Comparison of ENCODE assay signal across 13 cellular contexts in the genomic region with DNA sequence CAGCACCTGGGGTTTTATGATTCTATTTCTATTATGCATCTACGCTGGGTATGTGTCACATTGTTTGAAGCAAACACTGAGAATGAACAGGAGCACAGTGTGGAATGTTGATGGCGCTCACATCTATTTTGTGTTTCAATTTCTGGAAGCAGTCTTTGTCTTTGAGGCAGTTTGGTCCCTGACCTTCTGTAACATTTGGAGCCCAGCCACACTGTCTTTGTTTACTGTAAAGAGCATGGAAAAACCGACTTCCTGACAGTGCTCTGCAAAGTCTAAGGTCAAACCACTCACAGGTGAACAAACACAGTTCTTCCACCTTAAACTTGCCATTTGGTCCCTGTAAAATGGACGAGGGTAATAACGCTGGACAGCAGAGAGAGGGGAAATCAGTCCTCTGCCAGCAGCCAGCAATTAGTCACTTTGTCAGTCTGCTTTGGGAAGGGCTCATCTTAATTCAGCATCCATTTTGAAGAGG.
DNase-seq lines count a peak whose midpoint lies in the region; TF ChIP-seq lines count a peak whose summit lies in the region.
"Had no signal": no experiment of that assay in that cellular context is flagged by ENCODE, and none has a peak within 500 bp of the region (broad histone marks: within the 10 kb centered on the region; RNA-seq: fewer than 3 reads in every experiment).

No MANE protein-coding gene starts in this region.

- in situ Hi-C loops in transverse colon (cut with MboI; ENCODE audit: low pct_ligation_motif_present in 1 of 4, low pct_unique_long_range_greater_than_20kb in 1 of 4, low sequenced_read_pairs in 3 of 4), result no loop called here

- WGBS in transverse colon (ENCODE audit: low coverage in 1 of 2), 2 donors, result 27 to 37% methylated on average over 5 of the region's 5 CpGs

- no peaks in the 10 kb centered on the region for H3K9me3 ChIP-seq in transverse colon

- H3K4me1 ChIP-seq in transverse colon, result peaks cover 0 to 6% (median 4%) of the 10 kb centered on the region in 4 donors

- DNase-seq in SIG-M5 treated with dmso at 0.1 percent for 504 hours (lab: John Stamatoyannopoulos, UW; ENCODE audit: unreplicated experiment) (peak; percentile 6), SIG-M5 (lab: John Stamatoyannopoulos, UW) (no peak), SHP77 treated with DMSO at 0.1 percent for 48 hours (lab: John Stamatoyannopoulos, UW) (peak; percentile 99), iris pigment epithelial cell (ENCODE audit: low read depth) (peak; percentile 24), transverse colon (no peak), NCI-H1436 treated with DMSO at 0.1 percent for 48 hours (lab: John Stamatoyannopoulos, UW) (no peak), RWPE1 (ENCODE audit: low spot score) (no peak)
- DNase-seq in stimulated activated CD4-positive, alpha-beta T cell treated with anti-CD3 and anti-CD28 coated beads, Interleukin-2, amount 100 ng/mL, for 48 hours, result no peak
- DNase-seq: activated CD4-positive, alpha-beta T cell treated with anti-CD3 and anti-CD28 coated beads for 4 hours; dorsolateral prefrontal cortex; EL; H7; RPMI8226 had no signal

- TF ChIP-seq POLR2A in transverse colon (IDR thresholded peaks at IDR 0.05), result no peak

- no peaks in the 10 kb centered on the region for H3K36me3 ChIP-seq in transverse colon

- CTCF ChIA-PET in RWPE1 (lab: Yijun Ruan, JAX), result no interaction called here

- no peak for TF ChIP-seq EP300 in transverse colon (IDR thresholded peaks at IDR 0.05; ENCODE audit: low read depth)

- no peak for TF ChIP-seq CTCF in transverse colon (IDR thresholded peaks at IDR 0.05)
- no peak for TF ChIP-seq CTCF in RWPE1 (conservative IDR thresholded peaks at IDR 0.05; ENCODE audit: low read depth)

- H3K4me3 ChIP-seq in transverse colon, result no peak overlapping the region
- H3K4me3 ChIP-seq: dorsolateral prefrontal cortex had no signal

- intact Hi-C loops in transverse colon (cut with DNase I; ENCODE audit: low total_unique reads), result no loop called here

- POLR2A ChIA-PET in RWPE1 (lab: Yijun Ruan, JAX; ENCODE audit: low non-redundant PET), result no interaction called here

- H3K27me3 ChIP-seq in transverse colon, result no peaks in the 10 kb centered on the region
- H3K27me3 ChIP-seq: dorsolateral prefrontal cortex had no signal

- peak overlapping the region in 3 of 4 donors; percentile 5 to 19 (median 5) for H3K27ac ChIP-seq in transverse colon
- no peak overlapping the region for H3K27ac ChIP-seq in RWPE1
- H3K27ac ChIP-seq: dorsolateral prefrontal cortex had no signal

Comparison
In these comparisons a context has a peak if more than half of its experiments do, and no peak if none do; other contexts are left out.
1. DNase-seq: peak in SIG-M5 treated with dmso at 0.1 percent for 504 hours (single experiment), SHP77 treated with DMSO at 0.1 percent for 48 hours (single experiment) and iris pigment epithelial cell (single experiment); none in SIG-M5 (single experiment), transverse colon (single experiment), stimulated activated CD4-positive, alpha-beta T cell treated with anti-CD3 and anti-CD28 coated beads, Interleukin-2, amount 100 ng/mL, for 48 hours (0 of 2), NCI-H1436 treated with DMSO at 0.1 percent for 48 hours (single experiment) and RWPE1 (single experiment).